Comparison of ENCODE assay signal across 9 cellular contexts in the genomic region with DNA sequence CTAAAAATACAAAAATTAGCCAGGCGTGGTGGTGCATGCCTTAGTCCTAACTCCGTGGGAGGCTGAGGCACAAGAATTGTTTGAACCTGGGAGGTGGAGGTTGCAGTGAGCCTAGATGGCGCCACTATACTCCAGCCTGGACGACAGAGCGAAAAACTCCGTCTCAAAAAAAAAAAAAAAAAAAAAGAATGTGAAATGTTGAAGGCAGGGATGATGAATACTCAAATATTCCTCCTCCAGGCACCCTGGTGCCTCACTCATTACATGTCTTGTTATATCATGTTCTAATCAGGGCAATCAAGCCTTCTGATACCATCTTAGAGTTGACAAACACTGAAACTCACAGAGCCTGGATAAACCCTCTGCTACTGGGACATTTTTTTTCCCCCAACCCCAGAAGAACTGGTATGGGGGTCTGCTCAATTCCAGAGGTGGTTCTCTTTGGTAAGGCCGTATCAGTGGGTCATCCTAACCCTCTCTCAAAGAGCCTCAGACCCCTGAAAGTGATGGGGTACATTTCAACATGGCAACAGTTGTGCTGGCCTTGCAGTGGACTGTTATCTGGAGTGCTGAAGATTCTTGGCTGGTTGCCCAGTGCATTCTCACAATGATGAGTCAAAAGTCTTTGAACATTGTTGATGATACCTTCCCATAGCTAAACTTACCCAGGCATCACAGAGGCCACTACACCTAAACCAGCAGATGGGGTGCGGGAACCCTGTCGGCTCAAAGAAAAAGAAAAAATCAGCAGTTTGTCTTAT. TPM values are rescaled to one million over a fixed set of nuclear protein-coding genes. Genes with fewer than 3 reads are reported as not detected.
DNase-seq lines count a peak whose midpoint lies in the region; ATAC-seq, FAIRE-seq and TF ChIP-seq lines count a peak whose summit lies in the region.
"Had no signal": no experiment of that assay in that cellular context is flagged by ENCODE, and none has a peak within 500 bp of the region (broad histone marks: within the 10 kb centered on the region; RNA-seq: fewer than 3 reads in every experiment).

No MANE protein-coding gene starts in this region.

- FAIRE-seq in GM18507 (lab: Jason Lieb, UNC) = peak; percentile 83

- DNase-seq in GM18507 (ENCODE audit: extremely low spot score, insufficient read length, low read depth) (no peak), fibroblast of mammary gland (ENCODE audit: low read depth) (peak; percentile 66), occipital lobe (lab: John Stamatoyannopoulos, UW) (no peak), SHP77 (lab: John Stamatoyannopoulos, UW) (no peak)
- DNase-seq in activated CD4-positive, alpha-beta T cell treated with anti-CD3 and anti-CD28 coated beads for 36 hours = peak; percentile 77

- H3K4me3 ChIP-seq in fibroblast of mammary gland (ENCODE audit: control insufficient read depth, low read depth, low read length) = no peak overlapping the region
- H3K4me3 ChIP-seq: body of pancreas had no signal

- TF ChIP-seq CTCF in 22Rv1 (IDR thresholded peaks at IDR 0.05) (peak; percentile 20), fibroblast of mammary gland (conservative IDR thresholded peaks at IDR 0.05; ENCODE audit: control insufficient read depth, insufficient read depth, low read depth, low read length) (no peak)

- no peaks in the 10 kb centered on the region for H3K27me3 Mint-ChIP-seq in activated CD4-positive, alpha-beta T cell treated with anti-CD3 and anti-CD28 coated beads for 36 hours

- no peak overlapping the region for H3K27ac ChIP-seq in 22Rv1
- H3K27ac ChIP-seq: body of pancreas had no signal

- H3K27ac Mint-ChIP-seq in activated CD4-positive, alpha-beta T cell treated with anti-CD3 and anti-CD28 coated beads for 36 hours = peak overlapping the region; percentile 58

- no peaks in the 10 kb centered on the region for H3K36me3 Mint-ChIP-seq in activated CD4-positive, alpha-beta T cell treated with anti-CD3 and anti-CD28 coated beads for 36 hours (ENCODE audit: low read depth)

- intact Hi-C loops in activated CD4-positive, alpha-beta T cell treated with anti-CD3 and anti-CD28 coated beads for 36 hours (cut with DNase I, micrococcal nuclease) = loop anchor here (2.0 to 5.0 kb wide), 11 partner anchors 49 to 517 kb away; no protein-coding TSS in a partner anchor

- ATAC-seq in HG03565 (IDR thresholded peaks at IDR 0.05; ENCODE audit: unreplicated experiment) (peak; percentile 63), HG02623 (IDR thresholded peaks at IDR 0.05; ENCODE audit: unreplicated experiment) (no peak)
- peak; percentile 49 for ATAC-seq in activated CD4-positive, alpha-beta T cell treated with anti-CD3 and anti-CD28 coated beads for 36 hours
- ATAC-seq: body of pancreas had no signal

- no peaks in the 10 kb centered on the region for H3K9me3 Mint-ChIP-seq in activated CD4-positive, alpha-beta T cell treated with anti-CD3 and anti-CD28 coated beads for 36 hours (ENCODE audit: low read depth)

- H3K4me1 Mint-ChIP-seq in activated CD4-positive, alpha-beta T cell treated with anti-CD3 and anti-CD28 coated beads for 36 hours = peaks cover 30% of the 10 kb centered on the region

- CTCF ChIA-PET in activated CD4-positive, alpha-beta T cell treated with anti-CD3 and anti-CD28 coated beads for 36 hours (lab: Charles Lee) = interaction anchor here (1.0 to 1.4 kb wide), 3 partner anchors 15 to 120 kb away, joined by 3 read pairs; no protein-coding TSS in a partner anchor

- POLR2A ChIA-PET in activated CD4-positive, alpha-beta T cell treated with anti-CD3 and anti-CD28 coated beads for 36 hours (lab: Charles Lee) = interaction anchor here (0.7 kb wide), 1 partner anchor 143 kb away, joined by 3 read pairs; no protein-coding TSS in a partner anchor

- H3K4me3 Mint-ChIP-seq in activated CD4-positive, alpha-beta T cell treated with anti-CD3 and anti-CD28 coated beads for 36 hours = no peak overlapping the region

RNA-seq across cellular contexts. Expression of a gene that starts 2.4 kb away (rescaled TPM):
- total RNA-seq in activated CD4-positive, alpha-beta T cell treated with anti-CD3 and anti-CD28 coated beads for 36 hours = 10 to 100 TPM; 68.8 to 85.1 TPM
- total RNA-seq in occipital lobe = 16.4 TPM

Comparison
In these comparisons a context has a peak if more than half of its experiments do, and no peak if none do; other contexts are left out.
1. DNase-seq: peak in activated CD4-positive, alpha-beta T cell treated with anti-CD3 and anti-CD28 coated beads for 36 hours (single experiment) and fibroblast of mammary gland (single experiment); none in GM18507 (single experiment), occipital lobe (single experiment) and SHP77 (0 of 2).